21 cellular contexts compared by ENCODE assay signal in genomic region chrX:10047631-10048030, GRCh38.
A peak's percentile ranks its signal among the peaks of the same experiment; 100 is the strongest.
DNase-seq lines count a peak whose midpoint lies in the region; ATAC-seq and TF ChIP-seq lines count a peak whose summit lies in the region.
"Had no signal": no experiment of that assay in that cellular context is flagged by ENCODE, and none has a peak within 500 bp of the region (broad histone marks: within the 10 kb centered on the region; RNA-seq: fewer than 3 reads in every experiment).

No MANE protein-coding gene starts in this region.

- H3K27me3 ChIP-seq in ascending aorta (no peaks in the 10 kb centered on the region), iPS-20b (ENCODE audit: insufficient read depth, low read length) (no peaks in the 10 kb centered on the region), skeletal muscle satellite cell (ENCODE audit: control insufficient read depth, insufficient read depth, low read length) (no peaks in the 10 kb centered on the region)
- H3K27me3 ChIP-seq: esophagus squamous epithelium, pancreas, stomach had no signal

- TF ChIP-seq CTCF in ascending aorta (IDR thresholded peaks at IDR 0.05): no peak

- H3K4me2 ChIP-seq in skeletal muscle satellite cell (ENCODE audit: low read length): peak overlapping the region; percentile 56
- H3K4me2 ChIP-seq: SK-N-SH, smooth muscle cell had no signal

- no peaks in the 10 kb centered on the region for H3K36me3 ChIP-seq in ascending aorta
- H3K36me3 ChIP-seq in iPS-20b (ENCODE audit: insufficient read depth, low read depth, low read length): no peaks in the 10 kb centered on the region
- H3K36me3 ChIP-seq in skeletal muscle satellite cell (ENCODE audit: insufficient read depth, low read length): no peaks in the 10 kb centered on the region
- H3K36me3 ChIP-seq: esophagus squamous epithelium, pancreas, stomach had no signal

- H3K9me3 ChIP-seq in ascending aorta (no peaks in the 10 kb centered on the region), iPS-20b (ENCODE audit: insufficient read depth, low read depth, low read length) (no peaks in the 10 kb centered on the region), skeletal muscle satellite cell (replicated peaks; ENCODE audit: low read length) (no peaks in the 10 kb centered on the region)
- H3K9me3 ChIP-seq: esophagus squamous epithelium, pancreas, SK-N-SH, stomach had no signal

- ATAC-seq in HG03571 (IDR thresholded peaks at IDR 0.05; ENCODE audit: unreplicated experiment): no peak
- ATAC-seq: pancreas had no signal

- DNase-seq in EL (peak; percentile 19), ascending aorta (ENCODE audit: low spot score in 2 of 2) (no peak), SW480 (ENCODE audit: low spot score) (no peak), NCI-H1417 (lab: John Stamatoyannopoulos, UW) (no peak), activated gamma-delta T cell treated with Interleukin-2 at 50 U/mL for 16 hours (no peak)
- DNase-seq: CD4-positive, alpha-beta memory T cell; DMS53; esophagus squamous epithelium; immature natural killer cell; KBM-7; NCI-H187; NCI-H2227 treated with DMSO at 0.1 percent for 48 hours; NCI-H774; pancreas; SK-N-SH; stimulated activated CD4-positive, alpha-beta T cell treated with anti-CD3 and anti-CD28 coated beads, Interleukin-4, amount 100 ng/mL, for 1 hour; stomach had no signal

- intact Hi-C loops in ascending aorta (cut with DNase I): no loop called here

- H3K4me1 ChIP-seq in ascending aorta (peaks cover 0 to 5% of the 10 kb centered on the region in 2 donors), iPS-20b (ENCODE audit: insufficient read depth, low read length) (peaks cover 33% of the 10 kb centered on the region), skeletal muscle satellite cell (ENCODE audit: control insufficient read depth, insufficient read depth, low read length) (peaks cover 10% of the 10 kb centered on the region)

- H3K9ac ChIP-seq in iPS-20b (ENCODE audit: low read depth, low read length) (peak overlapping the region; percentile 41; the same call in 1 of the 2 replicates), skeletal muscle satellite cell (ENCODE audit: low read depth, low read length) (no peak overlapping the region)
- H3K9ac ChIP-seq: SK-N-SH had no signal

- H3K27ac ChIP-seq in ascending aorta (peak overlapping the region; percentile 37 to 60), iPS-20b (ENCODE audit: low read length) (no peak overlapping the region)
- H3K27ac ChIP-seq: pancreas had no signal

- H3K4me3 ChIP-seq in ascending aorta (peak overlapping the region in 1 of 2 donors; percentile 19), iPS-20b (ENCODE audit: low read length) (no peak overlapping the region), skeletal muscle satellite cell (ENCODE audit: low read length) (no peak overlapping the region)
- H3K4me3 ChIP-seq: esophagus squamous epithelium, pancreas, smooth muscle cell, stomach had no signal
